Comparison of ENCODE assay signal across 19 cellular contexts in the genomic region with DNA sequence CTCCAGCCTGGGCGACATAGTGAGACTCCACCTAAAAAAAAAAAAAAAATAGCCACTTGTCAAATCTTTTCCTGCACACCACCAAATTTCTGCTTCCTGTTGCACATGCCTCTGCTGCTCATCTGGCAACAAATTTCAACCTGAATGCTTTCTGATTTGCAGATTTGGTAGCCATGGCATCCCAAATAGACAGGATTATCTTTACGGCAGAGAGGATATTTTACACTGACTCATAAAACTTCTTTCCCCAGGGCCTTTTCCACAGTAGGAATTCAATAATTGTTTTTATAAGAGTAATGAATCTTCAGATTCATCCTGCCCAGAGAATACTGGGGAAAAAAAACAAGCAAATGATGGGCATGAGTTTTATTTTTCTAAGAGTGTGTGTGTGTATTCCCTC.
"Had no signal": no experiment of that assay in that cellular context is flagged by ENCODE, and none has a peak within 500 bp of the region (broad histone marks: within the 10 kb centered on the region; RNA-seq: fewer than 3 reads in every experiment).

No MANE protein-coding gene starts in this region.

- H3K4me1 ChIP-seq: ascending aorta, gastroesophageal sphincter, heart right ventricle, lower lobe of right lung, transverse colon had no signal

- DNase-seq: activated CD4-positive, alpha-beta memory T cell treated with anti-CD3 and anti-CD28 coated beads for 36 hours; activated CD4-positive, alpha-beta T cell treated with anti-CD3 and anti-CD28 coated beads for 36 hours; activated CD8-positive, alpha-beta memory T cell treated with anti-CD3 and anti-CD28 coated beads, Interleukin-2, amount 10 ng/mL, durations not matched to agents 7 days and 5 days; activated naive CD4-positive, alpha-beta T cell treated with anti-CD3 and anti-CD28 coated beads for 36 hours; activated naive CD8-positive, alpha-beta T cell treated with anti-CD3 and anti-CD28 coated beads, Interleukin-2, amount 50 U/mL, for 24 hours; activated T-cell treated with anti-CD3 and anti-CD28 coated beads, Interleukin-2, amount 50 U/mL, for 1 hour; dorsolateral prefrontal cortex; erythroblast; heart right ventricle; left cardiac atrium; lower lobe of right lung; midbrain; ovary; stimulated activated CD4-positive, alpha-beta T cell treated with anti-CD3 and anti-CD28 coated beads, Interleukin-4, amount 100 ng/mL, for 1 hour; stimulated activated naive B cell treated with anti-CD40 and anti-IgM and Interleukin-4, amounts not matched to agents 10 μg/mL and 1 μg/mL and 100 μg/mL, for 72 hours; substantia nigra; transverse colon had no signal

- H3K9me3 ChIP-seq: ascending aorta, gastroesophageal sphincter, heart right ventricle, lower lobe of right lung, ovary, transverse colon had no signal

- H3K27ac ChIP-seq: ascending aorta, dorsolateral prefrontal cortex, gastroesophageal sphincter, heart right ventricle, lower lobe of right lung, ovary, transverse colon had no signal

- ATAC-seq: activated CD4-positive, alpha-beta T cell treated with anti-CD3 and anti-CD28 coated beads for 36 hours; activated CD8-positive, alpha-beta memory T cell treated with anti-CD3 and anti-CD28 coated beads, Interleukin-2, amount 10 ng/mL, durations not matched to agents 7 days and 5 days; activated naive CD8-positive, alpha-beta T cell treated with anti-CD3 and anti-CD28 coated beads, Interleukin-2, amount 50 U/mL, for 24 hours; gastroesophageal sphincter; heart right ventricle; left cardiac atrium; lower lobe of right lung had no signal

- H3K27me3 ChIP-seq: ascending aorta, gastroesophageal sphincter, heart right ventricle, ovary, transverse colon had no signal

- H3K4me3 ChIP-seq: ascending aorta, dorsolateral prefrontal cortex, gastroesophageal sphincter, heart right ventricle, lower lobe of right lung, ovary, transverse colon had no signal

- H3K36me3 ChIP-seq: ascending aorta, gastroesophageal sphincter, heart right ventricle, lower lobe of right lung, ovary, transverse colon had no signal
